ENCODE assay signal across 8 cellular contexts in genomic region chr12:113048716-113049127, GRCh38. TPM values are rescaled to one million over a fixed set of nuclear protein-coding genes. Genes with fewer than 3 reads are reported as not detected.
DNase-seq lines count a peak whose midpoint lies in the region; ATAC-seq and TF ChIP-seq lines count a peak whose summit lies in the region.

No MANE protein-coding gene starts in this region.

- peaks cover 0 to 24% (median 4%) of the 10 kb centered on the region in 9 donors for H3K27me3 ChIP-seq in heart left ventricle

- H3K9me3 ChIP-seq in heart left ventricle = no peaks in the 10 kb centered on the region

- no peak for TF ChIP-seq POLR2A in NB4 (IDR thresholded peaks at IDR 0.05; ENCODE audit: extremely low read depth, insufficient read length)
- TF ChIP-seq POLR2A in heart left ventricle (IDR thresholded peaks at IDR 0.05) = no peak

- H3K27ac Mint-ChIP-seq in activated naive CD4-positive, alpha-beta T cell treated with anti-CD3 and anti-CD28 coated beads, Interleukin-2, amount 50 U/mL, for 72 hours = peak overlapping the region in 1 of 2 donors; percentile 0

- peak; percentile 57 for TF ChIP-seq CTCF in GM10248 (IDR thresholded peaks at IDR 0.05; ENCODE audit: control extremely low read depth, extremely low read depth, low read depth, missing control alignments)
- peak; percentile 84 for TF ChIP-seq CTCF in NB4 (IDR thresholded peaks at IDR 0.05; ENCODE audit: low read depth, low read length)
- TF ChIP-seq CTCF in heart left ventricle (IDR thresholded peaks at IDR 0.05) = peak; percentile 74 to 92 (median 82)

- H3K36me3 ChIP-seq in heart left ventricle = no peaks in the 10 kb centered on the region

- no peaks in the 10 kb centered on the region for H3K9me3 Mint-ChIP-seq in activated naive CD4-positive, alpha-beta T cell treated with anti-CD3 and anti-CD28 coated beads, Interleukin-2, amount 50 U/mL, for 72 hours

- intact Hi-C loops in heart left ventricle (cut with DNase I) = loop anchor here (1.0 to 5.0 kb wide), 12 partner anchors 48 to 126 kb away; no protein-coding TSS in a partner anchor

- POLR2A ChIA-PET in GM10248 (lab: Yijun Ruan, JAX) = no interaction called here

- H3K27ac ChIP-seq in heart left ventricle = no peak overlapping the region

- no peaks in the 10 kb centered on the region for H3K4me1 ChIP-seq in heart left ventricle

- WGBS in heart left ventricle, 4 donors = 10 to 13% (median 11%) methylated on average over 6 of the region's 6 CpGs

- DNase-seq in GM10248 (ENCODE audit: extremely low spot score) (peak; percentile 76), NB4 (ENCODE audit: low read depth) (peak; percentile 79), SKM-1 (lab: John Stamatoyannopoulos, UW; ENCODE audit: unreplicated experiment) (peak; percentile 8), heart left ventricle (peak in 2 of 5 donors; percentile 52 to 55), renal cortical epithelial cell (ENCODE audit: low read depth) (peak; percentile 46)
- DNase-seq in activated naive CD4-positive, alpha-beta T cell treated with anti-CD3 and anti-CD28 coated beads, Interleukin-2, amount 50 U/mL, for 72 hours (ENCODE audit: low spot score in 2 of 2) = peak in 1 of 2 donors; percentile 73

- CTCF ChIA-PET in GM10248 (lab: Yijun Ruan, JAX) = interaction anchor here (0.7 to 9.8 kb wide), 35 partner anchors 9 to 582 kb away, joined by 3 to 135 read pairs (median 4); partner anchors contain the start of gene OAS1

- ATAC-seq in activated naive CD4-positive, alpha-beta T cell treated with anti-CD3 and anti-CD28 coated beads, Interleukin-2, amount 50 U/mL, for 72 hours = peak; percentile 88 to 90
- ATAC-seq in heart left ventricle (peak in 3 of 4 donors; percentile 70 to 80 (median 80)), GM21381 (IDR thresholded peaks at IDR 0.05; ENCODE audit: unreplicated experiment) (no peak), HG02970 (IDR thresholded peaks at IDR 0.05; ENCODE audit: low FRiP score, unreplicated experiment) (no peak)

- H3K36me3 Mint-ChIP-seq in activated naive CD4-positive, alpha-beta T cell treated with anti-CD3 and anti-CD28 coated beads, Interleukin-2, amount 50 U/mL, for 72 hours = no peaks in the 10 kb centered on the region

- H3K4me3 ChIP-seq in NB4 (ENCODE audit: low read depth, low read length) = no peak overlapping the region
- H3K4me3 ChIP-seq in heart left ventricle = no peak overlapping the region

RNA-seq across cellular contexts. Expression of gene DTX1, which starts 7.8 kb away (rescaled TPM):
- total RNA-seq in activated naive CD4-positive, alpha-beta T cell treated with anti-CD3 and anti-CD28 coated beads, Interleukin-2, amount 50 U/mL, for 72 hours = 10 to 100 TPM in 1 of 2 donors, 1 to 10 TPM in 1; 9.8 to 17.3 TPM
- total RNA-seq in heart left ventricle (1 to 10 TPM; 1.2 to 3.2 (median 2.4) TPM), renal cortical epithelial cell (0.35 TPM in 1 of 2 replicates, not detected in the other)
- polyA plus RNA-seq in heart left ventricle = 1 to 10 TPM in 1 of 2 donors, under 1 TPM in 1; 0.50 to 1.2 TPM

Comparison
In these comparisons a context has a peak if more than half of its experiments do, and no peak if none do; other contexts are left out.
1. ATAC-seq: peak in activated naive CD4-positive, alpha-beta T cell treated with anti-CD3 and anti-CD28 coated beads, Interleukin-2, amount 50 U/mL, for 72 hours (2 of 2) and heart left ventricle (3 of 4); none in GM21381 (single experiment) and HG02970 (single experiment).
2. Peak in every context shown above with its lines, with median percentiles within 50 percentile points of each other: CTCF ChIP-seq.